Comparison of ENCODE assay signal across 8 cellular contexts in the genomic region with DNA sequence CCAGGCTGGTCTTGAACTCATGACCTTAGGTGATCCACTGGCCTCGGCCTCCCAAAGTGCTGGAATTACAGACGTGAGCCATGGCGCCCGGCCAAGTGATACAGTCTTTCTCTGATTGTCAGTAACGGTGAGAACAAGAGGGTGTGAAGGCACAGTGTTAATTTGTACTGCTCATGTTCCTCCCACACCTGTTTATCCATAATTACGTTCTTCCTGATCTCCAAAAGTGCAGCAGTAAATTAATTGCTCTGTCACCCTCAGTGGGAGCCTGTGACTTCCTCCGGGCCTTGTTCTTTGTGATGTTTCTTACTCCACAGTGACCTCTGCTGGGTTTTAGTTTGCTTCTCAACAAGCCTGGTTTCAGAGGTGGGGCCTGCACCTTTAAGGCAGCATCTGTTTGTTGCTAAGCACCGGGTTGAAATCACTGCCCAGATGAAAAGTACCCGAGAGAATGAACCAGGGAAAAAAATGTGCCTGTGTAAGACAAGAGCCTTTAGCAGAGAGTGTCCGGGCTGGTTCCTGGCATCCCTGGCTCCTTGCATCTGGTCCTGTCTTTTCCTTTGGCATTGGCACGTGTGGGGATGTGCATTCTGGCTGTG.
DNase-seq lines count a peak whose midpoint lies in the region; ATAC-seq and TF ChIP-seq lines count a peak whose summit lies in the region.

No MANE protein-coding gene starts in this region.

- no peak overlapping the region for H3K27ac ChIP-seq in lung (ENCODE audit: low read depth in 1 of 2, low read length in 1 of 2)

- H3K4me3 ChIP-seq in lung, result no peak overlapping the region

- H3K4me1 Mint-ChIP-seq in stimulated activated naive CD8-positive, alpha-beta T cell treated with anti-CD3 and anti-CD28 coated beads, Interleukin-15, Interleukin-2, amounts not matched to agents 100 ng/mL and 50 ng/mL, for 24 hours (ENCODE audit: low read depth), result peaks cover 54% of the 10 kb centered on the region

- no peaks in the 10 kb centered on the region for H3K36me3 ChIP-seq in lung (ENCODE audit: control insufficient read depth in 2 of 2, insufficient read depth in 2 of 2, low read length in 2 of 2)

- ATAC-seq in GM21390 (IDR thresholded peaks at IDR 0.05; ENCODE audit: unreplicated experiment) (peak; percentile 47), HG03575 (IDR thresholded peaks at IDR 0.05; ENCODE audit: extremely low read depth, insufficient number of reproducible peaks, low FRiP score, unreplicated experiment) (peak; percentile 22), lung (ENCODE audit: insufficient read depth, low FRiP score) (peak; percentile 83)

- no peaks in the 10 kb centered on the region for H3K27me3 ChIP-seq in lung (ENCODE audit: control insufficient read depth, insufficient read depth)

- WGBS in lung, 2 donors, result 34 to 42% methylated on average over 11 of the region's 11 CpGs

- peak overlapping the region; percentile 59 for H3K27ac Mint-ChIP-seq in stimulated activated naive CD8-positive, alpha-beta T cell treated with anti-CD3 and anti-CD28 coated beads, Interleukin-15, Interleukin-2, amounts not matched to agents 100 ng/mL and 50 ng/mL, for 24 hours

- peak; percentile 68 for DNase-seq in DMS153 (lab: John Stamatoyannopoulos, UW)
- DNase-seq in NCI-H524 treated with DMSO at 0.1 percent for 48 hours (lab: John Stamatoyannopoulos, UW), result peak; percentile 98
- DNase-seq in activated CD4-positive, alpha-beta T cell treated with anti-CD3 and anti-CD28 coated beads for 48 hours, result peak; percentile 74
- DNase-seq in dermis microvascular lymphatic vessel endothelial cell (ENCODE audit: low read depth in 2 of 2), result peak; percentile 86 to 90
- DNase-seq in lung (ENCODE audit: low spot score), result peak; percentile 58

- H3K4me1 ChIP-seq in lung (ENCODE audit: control insufficient read depth in 2 of 2, insufficient read depth in 2 of 2, low read length in 2 of 2), result no peaks in the 10 kb centered on the region

- H3K9me3 ChIP-seq in lung (ENCODE audit: control insufficient read depth in 2 of 2, insufficient read depth in 1 of 2, low read length in 1 of 2), result no peaks in the 10 kb centered on the region

- H3K9me3 Mint-ChIP-seq in stimulated activated naive CD8-positive, alpha-beta T cell treated with anti-CD3 and anti-CD28 coated beads, Interleukin-15, Interleukin-2, amounts not matched to agents 100 ng/mL and 50 ng/mL, for 24 hours, result no peaks in the 10 kb centered on the region

- H3K36me3 Mint-ChIP-seq in stimulated activated naive CD8-positive, alpha-beta T cell treated with anti-CD3 and anti-CD28 coated beads, Interleukin-15, Interleukin-2, amounts not matched to agents 100 ng/mL and 50 ng/mL, for 24 hours (ENCODE audit: low read depth), result peaks cover 17% of the 10 kb centered on the region

- peak; percentile 42 for TF ChIP-seq CTCF in lung (IDR thresholded peaks at IDR 0.05; ENCODE audit: control extremely low read depth, extremely low read depth)

- H3K27me3 Mint-ChIP-seq in stimulated activated naive CD8-positive, alpha-beta T cell treated with anti-CD3 and anti-CD28 coated beads, Interleukin-15, Interleukin-2, amounts not matched to agents 100 ng/mL and 50 ng/mL, for 24 hours, result no peaks in the 10 kb centered on the region

- H3K4me3 Mint-ChIP-seq in stimulated activated naive CD8-positive, alpha-beta T cell treated with anti-CD3 and anti-CD28 coated beads, Interleukin-15, Interleukin-2, amounts not matched to agents 100 ng/mL and 50 ng/mL, for 24 hours, result no peak overlapping the region

Comparison
In these comparisons a context has a peak if more than half of its experiments do, and no peak if none do; other contexts are left out.
1. ATAC-seq: peak in every context shown above with its lines; median percentile 83 in lung; 47 in GM21390; 22 in HG03575.